In the genomic region with DNA sequence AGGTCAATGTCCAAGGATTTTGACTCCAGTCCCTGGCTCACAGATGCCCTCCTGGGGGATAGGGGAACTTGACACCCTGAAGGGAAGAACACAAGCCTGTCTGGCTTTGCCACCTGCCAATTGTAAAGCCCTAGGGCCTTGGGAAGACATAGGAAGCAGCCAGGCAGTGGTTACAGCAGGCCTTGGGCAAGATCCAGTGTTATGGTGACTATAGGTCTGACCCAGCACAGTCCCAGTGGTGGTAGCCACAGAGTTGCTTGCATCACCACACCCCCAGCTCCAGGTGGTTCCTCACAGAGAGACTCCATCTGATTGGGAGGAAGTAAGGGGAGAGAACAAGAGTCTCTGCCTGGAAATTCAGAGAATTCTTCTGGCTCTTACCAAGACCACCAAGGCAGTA, we compare ENCODE assay signal across 10 cellular contexts. TPM values are rescaled to one million over a fixed set of nuclear protein-coding genes. Genes with fewer than 3 reads are reported as not detected.
"Had no signal": no experiment of that assay in that cellular context is flagged by ENCODE, and none has a peak within 500 bp of the region (broad histone marks: within the 10 kb centered on the region; RNA-seq: fewer than 3 reads in every experiment).

No MANE protein-coding gene starts in this region.

- DNase-seq: GM23248, GOT3, HFFc6, IMR-90 had no signal

- H3K9me3 ChIP-seq: HAP-1 had no signal

- H3K9ac ChIP-seq: GM23248 had no signal

- H3K27ac ChIP-seq: GM23248, HL-60 had no signal

- H3K4me1 ChIP-seq: HAP-1 had no signal

- H2AFZ ChIP-seq: GM23248 had no signal

- H3K4me3 ChIP-seq: GM23248, HAP-1, K562 had no signal

- FAIRE-seq: K562 had no signal

- H3K36me3 ChIP-seq: HAP-1 had no signal

RNA-seq across cellular contexts. Expression of a gene that starts 24.2 kb away (rescaled TPM):
- total RNA-seq: GM23248, H4, H7, HFFc6, HT1080, IMR-90, K562 had no signal
- polyA plus RNA-seq: GM23248, IMR-90, K562 had no signal

RNA-seq across cellular contexts. Expression of a gene that starts 33.0 kb away (rescaled TPM):
- total RNA-seq: GM23248, H4, H7, HFFc6, HT1080, IMR-90, K562 had no signal
- polyA plus RNA-seq: GM23248, IMR-90, K562 had no signal

RNA-seq across cellular contexts. Expression of a gene that starts 46.5 kb away (rescaled TPM):
- total RNA-seq: GM23248, H4, H7, HFFc6, HT1080, IMR-90, K562 had no signal
- polyA plus RNA-seq: GM23248, IMR-90, K562 had no signal

RNA-seq across cellular contexts. Expression of a gene that starts 55.9 kb away (rescaled TPM):
- total RNA-seq: GM23248, H4, H7, HFFc6, HT1080, IMR-90, K562 had no signal
- polyA plus RNA-seq: GM23248, IMR-90, K562 had no signal
